In the genomic region with DNA sequence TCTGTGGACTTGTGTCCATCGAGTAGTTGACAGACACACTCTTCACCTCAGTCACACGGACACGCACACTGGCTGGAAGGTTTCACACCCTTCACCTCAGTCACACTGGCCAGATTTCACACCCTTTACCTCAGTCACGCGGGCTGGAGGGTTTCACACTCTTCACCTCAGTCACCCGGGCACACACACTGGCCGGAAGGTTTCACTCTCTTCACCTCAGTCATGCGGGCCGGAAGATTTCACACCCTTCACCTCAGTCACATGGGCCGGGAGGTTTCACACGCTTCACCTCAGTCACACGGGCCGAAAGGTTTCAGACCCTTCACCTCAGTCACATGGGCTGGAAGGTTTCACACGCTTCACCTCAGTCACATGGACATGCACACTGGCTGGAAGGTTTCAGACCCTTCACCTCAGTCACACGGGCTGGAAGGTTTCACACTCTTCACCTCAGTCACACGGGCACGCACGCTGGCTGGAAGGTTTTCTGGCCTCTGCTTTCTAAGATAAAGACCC, we compare ENCODE assay signal across 8 cellular contexts.
DNase-seq lines count a peak whose midpoint lies in the region; ATAC-seq and TF ChIP-seq lines count a peak whose summit lies in the region.

No MANE protein-coding gene starts in this region.

- peaks cover 0 to 8% of the 10 kb centered on the region in 2 donors for H3K27me3 Mint-ChIP-seq in natural killer cell (ENCODE audit: low read depth in 2 of 2)
- peaks cover 5% of the 10 kb centered on the region for H3K27me3 Mint-ChIP-seq in activated CD4-positive, alpha-beta T cell treated with anti-CD3 and anti-CD28 coated beads, Interleukin-2, amount 10 ng/mL, durations not matched to agents 7 days and 5 days

- CTCF ChIA-PET in activated CD4-positive, alpha-beta T cell treated with anti-CD3 and anti-CD28 coated beads, Interleukin-2, amount 10 ng/mL, durations not matched to agents 7 days and 5 days (lab: Charles Lee) = no interaction called here

- no peaks in the 10 kb centered on the region for H3K36me3 Mint-ChIP-seq in natural killer cell
- H3K36me3 Mint-ChIP-seq in activated CD4-positive, alpha-beta T cell treated with anti-CD3 and anti-CD28 coated beads, Interleukin-2, amount 10 ng/mL, durations not matched to agents 7 days and 5 days (ENCODE audit: low read depth) = no peaks in the 10 kb centered on the region

- ATAC-seq in GM18505 (IDR thresholded peaks at IDR 0.05; ENCODE audit: unreplicated experiment) (peak; percentile 66), GM21423 (IDR thresholded peaks at IDR 0.05; ENCODE audit: unreplicated experiment) (peak; percentile 77), HG03442 (IDR thresholded peaks at IDR 0.05; ENCODE audit: unreplicated experiment) (peak; percentile 69), natural killer cell (peak; percentile 80 to 90 (median 84))

- POLR2A ChIA-PET in activated CD4-positive, alpha-beta T cell treated with anti-CD3 and anti-CD28 coated beads, Interleukin-2, amount 10 ng/mL, durations not matched to agents 7 days and 5 days (lab: Charles Lee) = interaction anchor here (0.6 kb wide), 1 partner anchor 271 kb away, joined by 3 read pairs; no protein-coding TSS in a partner anchor

- no peaks in the 10 kb centered on the region for H3K9me3 Mint-ChIP-seq in natural killer cell
- H3K9me3 Mint-ChIP-seq in activated CD4-positive, alpha-beta T cell treated with anti-CD3 and anti-CD28 coated beads, Interleukin-2, amount 10 ng/mL, durations not matched to agents 7 days and 5 days = no peaks in the 10 kb centered on the region

- peak overlapping the region; percentile 88 to 92 for H3K27ac Mint-ChIP-seq in natural killer cell
- no peak overlapping the region for H3K27ac Mint-ChIP-seq in activated CD4-positive, alpha-beta T cell treated with anti-CD3 and anti-CD28 coated beads, Interleukin-2, amount 10 ng/mL, durations not matched to agents 7 days and 5 days

- DNase-seq in natural killer cell (peak; percentile 57), HPDE6-E6E7 (ENCODE audit: extremely low spot score) (no peak), occipital lobe (lab: John Stamatoyannopoulos, UW) (no peak), NOMO-1 treated with DMSO at 0.1 percent for 48 hours (lab: John Stamatoyannopoulos, UW; ENCODE audit: unreplicated experiment) (no peak)
- no peak for DNase-seq in activated CD4-positive, alpha-beta T cell treated with anti-CD3 and anti-CD28 coated beads, Interleukin-2, amount 10 ng/mL, durations not matched to agents 7 days and 5 days

- H3K4me1 Mint-ChIP-seq in natural killer cell = peaks cover 15 to 26% of the 10 kb centered on the region in 2 donors
- H3K4me1 Mint-ChIP-seq in activated CD4-positive, alpha-beta T cell treated with anti-CD3 and anti-CD28 coated beads, Interleukin-2, amount 10 ng/mL, durations not matched to agents 7 days and 5 days = peaks cover 3% of the 10 kb centered on the region

- peak overlapping the region; percentile 61 for H3K4me3 Mint-ChIP-seq in natural killer cell
- H3K4me3 Mint-ChIP-seq in activated CD4-positive, alpha-beta T cell treated with anti-CD3 and anti-CD28 coated beads, Interleukin-2, amount 10 ng/mL, durations not matched to agents 7 days and 5 days = no peak overlapping the region

- no peak for TF ChIP-seq CTCF in natural killer cell (IDR thresholded peaks at IDR 0.05)

- intact Hi-C loops in natural killer cell (cut with micrococcal nuclease) = no loop called here

- no peak for TF ChIP-seq POLR2A in GM18505 (IDR thresholded peaks at IDR 0.05; ENCODE audit: borderline replicate concordance, extremely low read depth, insufficient read depth, insufficient read length)
